ENCODE assay signal across 8 cellular contexts in genomic region chr11:120248551-120249278, GRCh38. TPM values are rescaled to one million over a fixed set of nuclear protein-coding genes. Genes with fewer than 3 reads are reported as not detected.
A peak's percentile ranks its signal among the peaks of the same experiment; 100 is the strongest.
DNase-seq lines count a peak whose midpoint lies in the region; ATAC-seq, FAIRE-seq and TF ChIP-seq lines count a peak whose summit lies in the region.

No MANE protein-coding gene starts in this region.

- H3K9me3 ChIP-seq in NT2/D1 (ENCODE audit: insufficient read depth, low read length), result no peaks in the 10 kb centered on the region

- H3K27me3 ChIP-seq in NT2/D1 (ENCODE audit: insufficient read depth, insufficient read length) (no peaks in the 10 kb centered on the region), foreskin keratinocyte (peaks cover 32% of the 10 kb centered on the region)

- TF ChIP-seq CTCF in foreskin keratinocyte (conservative IDR thresholded peaks at IDR 0.05) (no peak), coronary artery (IDR thresholded peaks at IDR 0.05) (no peak)

- H3K4me1 ChIP-seq in NT2/D1 (ENCODE audit: insufficient read depth, insufficient read length) (peaks cover 7% of the 10 kb centered on the region), foreskin keratinocyte (peaks cover 13% of the 10 kb centered on the region)

- H3K27ac ChIP-seq in foreskin keratinocyte, result no peak overlapping the region
- no peak overlapping the region for H3K27ac ChIP-seq in coronary artery

- no peak overlapping the region for H3K9ac ChIP-seq in NT2/D1 (ENCODE audit: insufficient read length, low read depth)

- peak; percentile 85 for FAIRE-seq in GM18507 (lab: Jason Lieb, UNC)

- no peaks in the 10 kb centered on the region for H3K36me3 ChIP-seq in NT2/D1 (ENCODE audit: insufficient read depth, insufficient read length, low read length)

- ATAC-seq in HG02642 (IDR thresholded peaks at IDR 0.05; ENCODE audit: poor library complexity, unreplicated experiment) (peak; percentile 65), foreskin keratinocyte (peak; percentile 76), GM18858 (IDR thresholded peaks at IDR 0.05; ENCODE audit: unreplicated experiment) (no peak)

- H3K4me3 ChIP-seq in NT2/D1 (ENCODE audit: insufficient read length, low read depth) (no peak overlapping the region), coronary artery (no peak overlapping the region)

- no peak for DNase-seq in GM18507 (ENCODE audit: extremely low spot score, insufficient read length, low read depth)
- DNase-seq in NT2/D1 (ENCODE audit: low read depth, low spot score), result peak; percentile 47
- peak; percentile 42 to 70 for DNase-seq in foreskin keratinocyte
- DNase-seq in central memory CD4-positive, alpha-beta T cell, result no peak
- DNase-seq in islet precursor cell, result no peak
- no peak for DNase-seq in coronary artery (ENCODE audit: low spot score)

RNA-seq across cellular contexts. Expression of gene POU2F3, which starts 8.8 kb away (rescaled TPM):
- total RNA-seq in foreskin keratinocyte, result 0.21 and 0.58 TPM in 2 replicates
- 0.17 and 0.27 TPM in 2 replicates for polyA plus RNA-seq in foreskin keratinocyte

RNA-seq across cellular contexts. Expression of gene OAF, which starts 37.9 kb away (rescaled TPM):
- 17.3 and 20.0 TPM in 2 replicates for total RNA-seq in foreskin keratinocyte
- 23.0 and 24.2 TPM in 2 replicates for polyA plus RNA-seq in foreskin keratinocyte

Comparison
In these comparisons a context has a peak if more than half of its experiments do, and no peak if none do; other contexts are left out.
1. DNase-seq: peak in NT2/D1 (single experiment) and foreskin keratinocyte (2 of 2); none in GM18507 (single experiment), central memory CD4-positive, alpha-beta T cell (single experiment), islet precursor cell (single experiment) and coronary artery (single experiment).